In genomic region chr14:29724991-29725390, GRCh38 we compare ENCODE assay signal across 12 cellular contexts.
A peak's percentile ranks its signal among the peaks of the same experiment; 100 is the strongest.
DNase-seq lines count a peak whose midpoint lies in the region; ATAC-seq and TF ChIP-seq lines count a peak whose summit lies in the region.
"Had no signal": no experiment of that assay in that cellular context is flagged by ENCODE, and none has a peak within 500 bp of the region (broad histone marks: within the 10 kb centered on the region; RNA-seq: fewer than 3 reads in every experiment).

No MANE protein-coding gene starts in this region.

- no peak overlapping the region for H3K27ac Mint-ChIP-seq in stimulated activated naive B cell treated with anti-CD40 and anti-IgM and Interleukin-4, amounts not matched to agents 10 μg/mL and 1 μg/mL and 100 μg/mL, for 72 hours
- no peak overlapping the region for H3K27ac Mint-ChIP-seq in activated CD4-positive, alpha-beta T cell treated with anti-CD3 and anti-CD28 coated beads, Interleukin-2, amount 10 ng/mL, durations not matched to agents 7 days and 5 days
- H3K27ac Mint-ChIP-seq: natural killer cell treated with Interleukin-12 subunit alpha and Interleukin-12 subunit beta and Interleukin-15 and Interleukin-18, amount 100 ng/mL, for 72 hours; stimulated activated naive CD8-positive, alpha-beta T cell treated with anti-CD3 and anti-CD28 coated beads, Interleukin-15, amount 100 ng/mL, for 72 hours had no signal

- POLR2A ChIA-PET in activated CD4-positive, alpha-beta T cell treated with anti-CD3 and anti-CD28 coated beads, Interleukin-2, amount 10 ng/mL, durations not matched to agents 7 days and 5 days (lab: Charles Lee) = no interaction called here

- no peaks in the 10 kb centered on the region for H3K36me3 Mint-ChIP-seq in stimulated activated naive B cell treated with anti-CD40 and anti-IgM and Interleukin-4, amounts not matched to agents 10 μg/mL and 1 μg/mL and 100 μg/mL, for 72 hours
- no peaks in the 10 kb centered on the region for H3K36me3 Mint-ChIP-seq in activated CD4-positive, alpha-beta T cell treated with anti-CD3 and anti-CD28 coated beads, Interleukin-2, amount 10 ng/mL, durations not matched to agents 7 days and 5 days (ENCODE audit: low read depth)

- ATAC-seq in stimulated activated naive B cell treated with anti-CD40 and anti-IgM and Interleukin-4, amounts not matched to agents 10 μg/mL and 1 μg/mL and 100 μg/mL, for 72 hours (replicated peaks) = no peak
- ATAC-seq in HG02571 (IDR thresholded peaks at IDR 0.05; ENCODE audit: unreplicated experiment) = no peak
- ATAC-seq in GM18505 (IDR thresholded peaks at IDR 0.05; ENCODE audit: unreplicated experiment) = no peak
- ATAC-seq: natural killer cell treated with Interleukin-12 subunit alpha and Interleukin-12 subunit beta and Interleukin-15 and Interleukin-18, amount 100 ng/mL, for 72 hours; stimulated activated naive CD8-positive, alpha-beta T cell treated with anti-CD3 and anti-CD28 coated beads, Interleukin-15, amount 100 ng/mL, for 72 hours had no signal

- no peak for TF ChIP-seq CTCF in cardiac fibroblast (IDR thresholded peaks at IDR 0.05; ENCODE audit: low read depth, low read length)

- CTCF ChIA-PET in activated CD4-positive, alpha-beta T cell treated with anti-CD3 and anti-CD28 coated beads, Interleukin-2, amount 10 ng/mL, durations not matched to agents 7 days and 5 days (lab: Charles Lee) = interaction anchor here (0.9 kb wide), 1 partner anchor 9 kb away, joined by 3 read pairs; no protein-coding TSS in a partner anchor

- H3K27me3 Mint-ChIP-seq in stimulated activated naive B cell treated with anti-CD40 and anti-IgM and Interleukin-4, amounts not matched to agents 10 μg/mL and 1 μg/mL and 100 μg/mL, for 72 hours = no peaks in the 10 kb centered on the region
- no peaks in the 10 kb centered on the region for H3K27me3 Mint-ChIP-seq in activated CD4-positive, alpha-beta T cell treated with anti-CD3 and anti-CD28 coated beads, Interleukin-2, amount 10 ng/mL, durations not matched to agents 7 days and 5 days
- H3K27me3 Mint-ChIP-seq: natural killer cell treated with Interleukin-12 subunit alpha and Interleukin-12 subunit beta and Interleukin-15 and Interleukin-18, amount 100 ng/mL, for 72 hours; stimulated activated naive CD8-positive, alpha-beta T cell treated with anti-CD3 and anti-CD28 coated beads, Interleukin-15, amount 100 ng/mL, for 72 hours had no signal

- no peak overlapping the region for H3K4me3 ChIP-seq in cardiac fibroblast (replicated peaks in 1 of 2; ENCODE audit: low read depth in 2 of 2, low read length in 2 of 2)
- H3K4me3 ChIP-seq: coronary artery had no signal

- H3K4me3 Mint-ChIP-seq in stimulated activated naive B cell treated with anti-CD40 and anti-IgM and Interleukin-4, amounts not matched to agents 10 μg/mL and 1 μg/mL and 100 μg/mL, for 72 hours = no peak overlapping the region
- H3K4me3 Mint-ChIP-seq in activated CD4-positive, alpha-beta T cell treated with anti-CD3 and anti-CD28 coated beads, Interleukin-2, amount 10 ng/mL, durations not matched to agents 7 days and 5 days = no peak overlapping the region
- H3K4me3 Mint-ChIP-seq: natural killer cell treated with Interleukin-12 subunit alpha and Interleukin-12 subunit beta and Interleukin-15 and Interleukin-18, amount 100 ng/mL, for 72 hours; stimulated activated naive CD8-positive, alpha-beta T cell treated with anti-CD3 and anti-CD28 coated beads, Interleukin-15, amount 100 ng/mL, for 72 hours had no signal

- TF ChIP-seq POLR2A in GM18505 (IDR thresholded peaks at IDR 0.05; ENCODE audit: borderline replicate concordance, extremely low read depth, insufficient read depth, insufficient read length) = no peak

- no peaks in the 10 kb centered on the region for H3K9me3 Mint-ChIP-seq in stimulated activated naive B cell treated with anti-CD40 and anti-IgM and Interleukin-4, amounts not matched to agents 10 μg/mL and 1 μg/mL and 100 μg/mL, for 72 hours
- H3K9me3 Mint-ChIP-seq in activated CD4-positive, alpha-beta T cell treated with anti-CD3 and anti-CD28 coated beads, Interleukin-2, amount 10 ng/mL, durations not matched to agents 7 days and 5 days = no peaks in the 10 kb centered on the region

- DNase-seq in HCEC 1CT (peak; percentile 33), NCI-H2196 (lab: John Stamatoyannopoulos, UW; ENCODE audit: unreplicated experiment) (peak; percentile 53), cardiac fibroblast (ENCODE audit: low read depth in 2 of 2) (peak; percentile 54 to 60), myocyte (ENCODE audit: low read depth) (peak; percentile 69)
- DNase-seq in stimulated activated naive B cell treated with anti-CD40 and anti-IgM and Interleukin-4, amounts not matched to agents 10 μg/mL and 1 μg/mL and 100 μg/mL, for 72 hours = no peak
- DNase-seq in activated CD4-positive, alpha-beta T cell treated with anti-CD3 and anti-CD28 coated beads, Interleukin-2, amount 10 ng/mL, durations not matched to agents 7 days and 5 days = no peak
- DNase-seq: KG1; stimulated activated naive CD8-positive, alpha-beta T cell treated with anti-CD3 and anti-CD28 coated beads, Interleukin-15, amount 100 ng/mL, for 72 hours had no signal

- H3K4me1 Mint-ChIP-seq in stimulated activated naive B cell treated with anti-CD40 and anti-IgM and Interleukin-4, amounts not matched to agents 10 μg/mL and 1 μg/mL and 100 μg/mL, for 72 hours = no peaks in the 10 kb centered on the region
- H3K4me1 Mint-ChIP-seq in activated CD4-positive, alpha-beta T cell treated with anti-CD3 and anti-CD28 coated beads, Interleukin-2, amount 10 ng/mL, durations not matched to agents 7 days and 5 days = no peaks in the 10 kb centered on the region
- H3K4me1 Mint-ChIP-seq: stimulated activated naive CD8-positive, alpha-beta T cell treated with anti-CD3 and anti-CD28 coated beads, Interleukin-15, amount 100 ng/mL, for 72 hours had no signal

Comparison
In these comparisons a context has a peak if more than half of its experiments do, and no peak if none do; other contexts are left out.
1. DNase-seq: peak in HCEC 1CT (single experiment), NCI-H2196 (single experiment), cardiac fibroblast (2 of 2) and myocyte (single experiment); none in stimulated activated naive B cell treated with anti-CD40 and anti-IgM and Interleukin-4, amounts not matched to agents 10 μg/mL and 1 μg/mL and 100 μg/mL, for 72 hours (single experiment) and activated CD4-positive, alpha-beta T cell treated with anti-CD3 and anti-CD28 coated beads, Interleukin-2, amount 10 ng/mL, durations not matched to agents 7 days and 5 days (single experiment).